In genomic region chr17:75892556-75893224, GRCh38 we compare ENCODE assay signal across 1 cellular context.
TF ChIP-seq lines count a peak whose summit lies in the region.

No MANE protein-coding gene starts in this region.

TF ChIP-seq in HepG2, 621 proteins besides CTCF, POLR2A, EP300 and RAD21 (continued from another document and continues in another):
- peak; percentile 84 for TF ChIP-seq NFAT5 (CRISPR knock-in tag; IDR thresholded peaks at IDR 0.05)
- peak; percentile 21 for TF ChIP-seq ZNF781 (CRISPR knock-in tag; IDR thresholded peaks at IDR 0.05; ENCODE audit: borderline replicate concordance, not compliant biosample characterization)
- 0 out of 2 replicates have a peak, but pooled peaks have one; percentile 59 for TF ChIP-seq ZNF615 (CRISPR knock-in tag; IDR thresholded peaks at IDR 0.05; ENCODE audit: borderline replicate concordance)
- TF ChIP-seq ZNF704 (CRISPR knock-in tag; IDR thresholded peaks at IDR 0.05; ENCODE audit: borderline replicate concordance): no peak
- no peak for TF ChIP-seq MTF2 (CRISPR knock-in tag; IDR thresholded peaks at IDR 0.05; ENCODE audit: borderline replicate concordance)
- TF ChIP-seq ZBTB34 (CRISPR knock-in tag; IDR thresholded peaks at IDR 0.05): peak; percentile 46; the same call in 1 of the 2 replicates
- peak; percentile 98 for TF ChIP-seq AKAP8 (CRISPR knock-in tag; IDR thresholded peaks at IDR 0.05)
- 0 out of 2 replicates have a peak, but pooled peaks have one; percentile 21 for TF ChIP-seq ZNF503 (CRISPR knock-in tag; IDR thresholded peaks at IDR 0.05)
- peak; percentile 61; the same call in 1 of the 2 replicates for TF ChIP-seq ZSCAN20 (CRISPR knock-in tag; IDR thresholded peaks at IDR 0.05; ENCODE audit: borderline replicate concordance)
- no peak; the same call in 1 of the 2 replicates for TF ChIP-seq ZNF710 (CRISPR knock-in tag; IDR thresholded peaks at IDR 0.05; ENCODE audit: borderline replicate concordance)
- peak; percentile 52 for TF ChIP-seq ZNF777 (CRISPR knock-in tag; IDR thresholded peaks at IDR 0.05)
- TF ChIP-seq TGIF2 (CRISPR knock-in tag; IDR thresholded peaks at IDR 0.05): peak; percentile 65; the same call in 1 of the 2 replicates
- peak; percentile 46 for TF ChIP-seq DPF2 (CRISPR knock-in tag; IDR thresholded peaks at IDR 0.05; ENCODE audit: borderline replicate concordance, low read depth)
- no peak for TF ChIP-seq PREB (CRISPR knock-in tag; IDR thresholded peaks at IDR 0.05)
- TF ChIP-seq PHF5A (CRISPR knock-in tag; IDR thresholded peaks at IDR 0.05; ENCODE audit: low read depth, unreplicated experiment): no peak
- no peak; the same call in 1 of the 2 replicates for TF ChIP-seq ZXDC (CRISPR knock-in tag; IDR thresholded peaks at IDR 0.05)
- no peak for TF ChIP-seq ZHX2 (IDR thresholded peaks at IDR 0.05; ENCODE audit: low read depth)
- TF ChIP-seq ZHX2 (CRISPR knock-in tag; IDR thresholded peaks at IDR 0.05; ENCODE audit: borderline replicate concordance): no peak; the same call in 1 of the 2 replicates
- TF ChIP-seq ZNF264 (CRISPR knock-in tag; IDR thresholded peaks at IDR 0.05): peak; percentile 83; the same call in 1 of the 2 replicates
- TF ChIP-seq NFE2 (CRISPR knock-in tag; IDR thresholded peaks at IDR 0.05): no peak
- TF ChIP-seq DMAP1 (CRISPR knock-in tag; IDR thresholded peaks at IDR 0.05): peak; percentile 51; the same call in 1 of the 2 replicates
- 0 out of 2 replicates have a peak, but pooled peaks have one; percentile 9 for TF ChIP-seq ZNF280B (CRISPR knock-in tag; IDR thresholded peaks at IDR 0.05; ENCODE audit: borderline replicate concordance)
- no peak for TF ChIP-seq ZSCAN25 (CRISPR knock-in tag; IDR thresholded peaks at IDR 0.05)
- TF ChIP-seq IKZF5 (CRISPR knock-in tag; IDR thresholded peaks at IDR 0.05): peak; percentile 66
- TF ChIP-seq RNF2 (conservative IDR thresholded peaks at IDR 0.05; ENCODE audit: low read depth): no peak
